In the genomic region with DNA sequence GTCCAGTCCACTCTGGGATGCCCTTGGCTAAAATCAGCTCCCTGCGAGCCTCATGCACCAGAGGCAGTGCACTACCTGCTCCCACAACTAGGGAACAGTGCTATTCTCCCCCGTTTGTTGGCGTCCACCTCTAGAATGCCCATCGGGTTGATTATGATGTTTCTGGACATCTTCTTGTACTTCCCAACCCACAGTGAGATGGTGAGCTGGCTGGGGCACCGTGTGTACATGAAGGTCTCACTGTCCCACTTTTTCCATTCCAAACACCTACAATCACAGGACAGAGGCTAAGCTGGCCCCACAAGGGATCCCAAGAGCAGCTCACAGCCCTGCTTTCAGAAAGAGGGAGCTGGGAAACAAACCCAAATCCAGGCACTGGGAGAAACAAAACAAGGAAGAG, we compare ENCODE assay signal across 33 cellular contexts.
"Had no signal": no experiment of that assay in that cellular context is flagged by ENCODE, and none has a peak within 500 bp of the region (broad histone marks: within the 10 kb centered on the region; RNA-seq: fewer than 3 reads in every experiment).

No MANE protein-coding gene starts in this region.

- H3K27me3 ChIP-seq: MG63 had no signal

- H3K4me3 Mint-ChIP-seq: activated CD8-positive, alpha-beta memory T cell treated with anti-CD3 and anti-CD28 coated beads, Interleukin-2, amount 10 ng/mL, durations not matched to agents 7 days and 5 days; activated naive CD4-positive, alpha-beta T cell treated with anti-CD3 and anti-CD28 coated beads, Interleukin-2, amount 10 ng/mL, durations not matched to agents 7 days and 5 days; activated naive CD8-positive, alpha-beta T cell; activated naive CD8-positive, alpha-beta T cell treated with anti-CD3 and anti-CD28 coated beads, Interleukin-2, amount 50 U/mL, for 24 hours; brain had no signal

- H3K9me3 Mint-ChIP-seq: activated naive CD4-positive, alpha-beta T cell treated with anti-CD3 and anti-CD28 coated beads, Interleukin-2, amount 10 ng/mL, durations not matched to agents 7 days and 5 days; activated naive CD8-positive, alpha-beta T cell treated with anti-CD3 and anti-CD28 coated beads, Interleukin-2, amount 50 U/mL, for 24 hours had no signal

- H3K27ac Mint-ChIP-seq: activated CD8-positive, alpha-beta memory T cell treated with anti-CD3 and anti-CD28 coated beads, Interleukin-2, amount 10 ng/mL, durations not matched to agents 7 days and 5 days; activated naive CD4-positive, alpha-beta T cell treated with anti-CD3 and anti-CD28 coated beads, Interleukin-2, amount 10 ng/mL, durations not matched to agents 7 days and 5 days; activated naive CD8-positive, alpha-beta T cell; activated naive CD8-positive, alpha-beta T cell treated with anti-CD3 and anti-CD28 coated beads, Interleukin-2, amount 50 U/mL, for 24 hours; brain had no signal

- H3K36me3 Mint-ChIP-seq: activated CD8-positive, alpha-beta memory T cell treated with anti-CD3 and anti-CD28 coated beads, Interleukin-2, amount 10 ng/mL, durations not matched to agents 7 days and 5 days; activated naive CD4-positive, alpha-beta T cell treated with anti-CD3 and anti-CD28 coated beads, Interleukin-2, amount 10 ng/mL, durations not matched to agents 7 days and 5 days; activated naive CD8-positive, alpha-beta T cell; brain had no signal

- ATAC-seq: activated CD8-positive, alpha-beta memory T cell treated with anti-CD3 and anti-CD28 coated beads, Interleukin-2, amount 10 ng/mL, durations not matched to agents 7 days and 5 days; activated naive CD8-positive, alpha-beta T cell treated with anti-CD3 and anti-CD28 coated beads, Interleukin-2, amount 50 U/mL, for 24 hours; Panc1 had no signal

- H3K9me3 ChIP-seq: MG63 had no signal

- DNase-seq: activated CD4-positive, alpha-beta T cell treated with anti-CD3 and anti-CD28 coated beads for 1 hour; activated CD4-positive, alpha-beta T cell treated with anti-CD3 and anti-CD28 coated beads for 48 hours; activated CD4-positive, alpha-beta T cell treated with anti-CD3 and anti-CD28 coated beads, Interleukin-2, amount 50 U/mL, for 48 hours; activated CD4-positive, CD25-positive, alpha-beta regulatory T cell; activated CD8-positive, alpha-beta memory T cell treated with anti-CD3 and anti-CD28 coated beads for 24 hours; activated CD8-positive, alpha-beta memory T cell treated with anti-CD3 and anti-CD28 coated beads, Interleukin-2, amount 10 ng/mL, durations not matched to agents 7 days and 5 days; activated CD8-positive, alpha-beta memory T cell treated with anti-CD3 and anti-CD28 coated beads, Interleukin-2, amount 50 U/mL, for 48 hours; activated effector memory CD4-positive, alpha-beta T cell treated with Interleukin-2 at 50 U/mL for 16 hours; activated naive CD4-positive, alpha-beta T cell treated with anti-CD3 and anti-CD28 coated beads, Interleukin-2, amount 10 ng/mL, durations not matched to agents 7 days and 5 days; activated naive CD8-positive, alpha-beta T cell treated with anti-CD3 and anti-CD28 coated beads, Interleukin-2, amount 50 U/mL, for 24 hours; activated T-cell treated with anti-CD3 and anti-CD28 coated beads, Interleukin-2, amount 50 U/mL, for 48 hours; anterior cingulate cortex; caudate nucleus; Kasumi-1; KG1; MG63; NCI-H1048; NCI-H1105 treated with DMSO at 0.1 percent for 48 hours; NCI-H1436; NCI-H1694; NCI-H1930; NCI-H345; NCI-H524 treated with DMSO at 0.1 percent for 48 hours; RPMI8226; SW 1271; T-helper 1 cell; T-helper 2 cell; T-helper 9 cell had no signal

- H3K27ac ChIP-seq: VCaP had no signal

- FAIRE-seq: bronchial epithelial cell had no signal

- H3K4me3 ChIP-seq: MG63 had no signal

- H3K36me3 ChIP-seq: MG63 had no signal
